Comparison of ENCODE assay signal across 8 cellular contexts in genomic region chr19:40613669-40614594, GRCh38. TPM values are rescaled to one million over a fixed set of nuclear protein-coding genes. Genes with fewer than 3 reads are reported as not detected.
DNase-seq lines count a peak whose midpoint lies in the region; ATAC-seq and TF ChIP-seq lines count a peak whose summit lies in the region.

No MANE protein-coding gene starts in this region.

- DNase-seq in AG04449 (ENCODE audit: low read depth, low spot score) (no peak), MG63 (peak; percentile 85), T-helper 1 cell (peak; percentile 69 to 90 (median 79)), adrenal gland (peak; percentile 78 to 91 (median 86)), iPS DF 6.9 (ENCODE audit: low read depth, low spot score) (no peak)
- peak; percentile 84 for DNase-seq in stimulated activated CD4-positive, alpha-beta T cell treated with anti-CD3 and anti-CD28 coated beads, Interleukin-12 subunit alpha, Interleukin-12 subunit beta, amount 100 ng/mL, for 4 hours

- peak overlapping the region; percentile 89 for H3K4me3 ChIP-seq in AG04449 (ENCODE audit: low read depth, low read length)
- H3K4me3 ChIP-seq in MG63: peak overlapping the region; percentile 54
- H3K4me3 ChIP-seq in adrenal gland: peak overlapping the region in 3 of 4 donors; percentile 39 to 81 (median 39)
- H3K4me3 ChIP-seq in iPS DF 6.9 (ENCODE audit: low read length): peak overlapping the region; percentile 64; the same call in 1 of the 2 replicates

- WGBS in adrenal gland, 4 donors: 2 to 5% (median 3%) methylated on average over 40 to 66 of the region's 66 CpGs
- no CpG with 5 or more reads among the region's 66 CpGs for WGBS in iPS DF 6.9 (ENCODE audit: insufficient coverage, insufficient read length)

- intact Hi-C loops in adrenal gland (cut with DNase I): no loop called here

- H3K4me1 ChIP-seq in adrenal gland (replicated peaks in 1 of 2): peaks cover 12 to 14% of the 10 kb centered on the region in 2 donors
- peaks cover 6% of the 10 kb centered on the region for H3K4me1 ChIP-seq in iPS DF 6.9 (ENCODE audit: control insufficient read depth, insufficient read depth, low read length)

- TF ChIP-seq POLR2A in adrenal gland (IDR thresholded peaks at IDR 0.05): peak in 1 of 2 donors; percentile 54

- H3K36me3 ChIP-seq in MG63 (peaks cover 55% of the 10 kb centered on the region), adrenal gland (replicated peaks in 1 of 2) (peaks cover 0 to 6% of the 10 kb centered on the region in 2 donors), iPS DF 6.9 (ENCODE audit: control insufficient read depth, insufficient read depth, low read length) (no peaks in the 10 kb centered on the region)

- ATAC-seq in GM19438 (IDR thresholded peaks at IDR 0.05; ENCODE audit: low read depth, unreplicated experiment) (peak; percentile 54), HG03520 (IDR thresholded peaks at IDR 0.05; ENCODE audit: unreplicated experiment) (no peak)

- POLR2A ChIA-PET in AG04449 (lab: Yijun Ruan, JAX): interaction anchor here (0.6 to 1.8 kb wide), 5 partner anchors 11 to 99 kb away, joined by 3 to 5 read pairs (median 3); no protein-coding TSS in a partner anchor

- no peaks in the 10 kb centered on the region for H3K9me3 ChIP-seq in MG63
- H3K9me3 ChIP-seq in adrenal gland (replicated peaks in 1 of 3): no peaks in the 10 kb centered on the region
- no peaks in the 10 kb centered on the region for H3K9me3 ChIP-seq in iPS DF 6.9 (ENCODE audit: control insufficient read depth, insufficient read depth, low read length)

- peak overlapping the region; percentile 57 to 95 (median 73) for H3K27ac ChIP-seq in adrenal gland
- no peak overlapping the region for H3K27ac ChIP-seq in iPS DF 6.9 (ENCODE audit: low read length)

- H3K27me3 ChIP-seq in MG63: no peaks in the 10 kb centered on the region
- H3K27me3 ChIP-seq in adrenal gland: no peaks in the 10 kb centered on the region
- peaks cover 3% of the 10 kb centered on the region; the same call in 1 of the 2 replicates for H3K27me3 ChIP-seq in iPS DF 6.9 (ENCODE audit: control insufficient read depth, insufficient read depth, low read length)

- no peak for TF ChIP-seq CTCF in AG04449 (IDR thresholded peaks at IDR 0.05; ENCODE audit: insufficient read depth, low read length, missing control alignments)
- no peak for TF ChIP-seq CTCF in adrenal gland (IDR thresholded peaks at IDR 0.05)

- CTCF ChIA-PET in AG04449 (lab: Yijun Ruan, JAX): interaction anchor here (0.9 to 4.5 kb wide), 8 partner anchors 10 to 309 kb away, joined by 3 to 45 read pairs (median 5); partner anchors contain the start of gene LTBP4

RNA-seq across cellular contexts. Expression of gene LTBP4, which starts 12.8 kb away (rescaled TPM):
- 12.9 and 26.5 TPM in 2 replicates for total RNA-seq in MG63 (2014; rRNA removed; shearing (Covaris generic); ENCODE audit: low replicate concordance)
- total RNA-seq in adrenal gland: 100 to 1,000 TPM in 6 of 8 donors, 10 to 100 TPM in 2; 46.7 to 205 (median 121) TPM
- polyA plus RNA-seq in adrenal gland: 100 to 1,000 TPM in 2 of 3 donors, 10 to 100 TPM in 1; 15.3 to 272 (median 142) TPM

RNA-seq across cellular contexts. Expression of gene SHKBP1, which starts 37.3 kb away (rescaled TPM):
- total RNA-seq in MG63 (2014; rRNA removed; shearing (Covaris generic); ENCODE audit: low replicate concordance): 61.7 and 105 TPM in 2 replicates
- 10 to 100 TPM; 37.4 to 96.3 (median 51.6) TPM for total RNA-seq in adrenal gland
- polyA plus RNA-seq in adrenal gland: 100 to 1,000 TPM in 2 of 3 donors, 10 to 100 TPM in 1; 17.8 to 157 (median 118) TPM

Comparison
In these comparisons a context has a peak if more than half of its experiments do, and no peak if none do; other contexts are left out.
1. DNase-seq: peak in MG63 (single experiment), T-helper 1 cell (5 of 5), adrenal gland (7 of 7) and stimulated activated CD4-positive, alpha-beta T cell treated with anti-CD3 and anti-CD28 coated beads, Interleukin-12 subunit alpha, Interleukin-12 subunit beta, amount 100 ng/mL, for 4 hours (single experiment); none in AG04449 (single experiment) and iPS DF 6.9 (single experiment).
2. H3K4me3 ChIP-seq: peak in every context shown above with its lines; median percentile 89 in AG04449; 64 in iPS DF 6.9; 54 in MG63; 39 in adrenal gland.